In the genomic region with DNA sequence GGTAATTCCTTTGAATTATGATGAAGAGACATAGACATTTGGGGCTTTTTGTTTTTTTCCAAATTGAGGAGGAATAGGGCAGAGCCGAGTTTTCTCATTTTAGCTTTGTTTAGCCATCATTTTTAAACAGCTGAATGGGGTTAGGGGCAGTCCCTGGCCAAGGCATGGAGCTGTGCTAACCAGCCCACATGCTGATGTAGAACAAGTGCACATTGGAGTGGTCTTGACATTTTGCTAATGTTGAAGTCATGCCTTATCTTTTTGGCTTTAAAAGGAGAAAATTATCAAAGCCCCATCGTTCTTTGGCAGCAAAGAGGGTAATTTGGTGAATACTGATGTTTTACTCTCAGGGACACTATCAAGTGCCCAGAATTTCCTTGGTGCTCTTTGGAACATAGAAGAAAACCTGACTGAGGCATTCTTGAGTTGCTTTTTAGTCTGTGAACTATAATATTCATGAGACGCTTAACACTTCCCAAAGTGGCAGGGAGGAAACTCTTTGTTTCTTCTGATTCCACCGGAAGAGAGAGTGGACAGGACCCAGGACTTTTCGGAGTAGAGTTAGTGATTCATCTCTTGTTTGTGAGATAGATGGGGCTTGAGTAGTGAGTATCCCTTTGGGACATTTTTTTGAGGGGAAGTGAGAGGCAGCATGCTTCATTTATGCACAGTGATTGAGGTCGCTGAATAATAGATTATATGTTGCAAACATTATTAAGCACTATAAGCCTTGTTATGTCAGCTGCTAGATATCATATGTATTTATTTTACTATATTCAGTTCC, we compare ENCODE assay signal across 27 cellular contexts. TPM values are rescaled to one million over a fixed set of nuclear protein-coding genes. Genes with fewer than 3 reads are reported as not detected.
DNase-seq lines count a peak whose midpoint lies in the region; ATAC-seq, FAIRE-seq and TF ChIP-seq lines count a peak whose summit lies in the region.
"Had no signal": no experiment of that assay in that cellular context is flagged by ENCODE, and none has a peak within 500 bp of the region (broad histone marks: within the 10 kb centered on the region; RNA-seq: fewer than 3 reads in every experiment).

No MANE protein-coding gene starts in this region.

- H3K4me3 Mint-ChIP-seq in WTC11 (no peak overlapping the region), endothelial cell (ENCODE audit: unreplicated experiment) (no peak overlapping the region), nephron progenitor cell (no peak overlapping the region)
- H3K4me3 Mint-ChIP-seq: activated CD8-positive, alpha-beta T cell treated with anti-CD3 and anti-CD28 coated beads, Interleukin-2, amount 10 ng/mL, durations not matched to agents 7 days and 5 days; activated T-helper 17 cell treated with anti-CD3 and anti-CD28 coated beads, Interleukin-2, amount 50 U/mL, for 72 hours; CD8-positive, alpha-beta memory T cell; nephron; stimulated activated naive CD8-positive, alpha-beta T cell treated with anti-CD3 and anti-CD28 coated beads, Interleukin-15, Interleukin-2, amounts not matched to agents 100 ng/mL and 50 ng/mL, for 24 hours; T-helper 17 cell had no signal

- H3K9me3 Mint-ChIP-seq in WTC11 (no peaks in the 10 kb centered on the region), endothelial cell (ENCODE audit: unreplicated experiment) (no peaks in the 10 kb centered on the region), nephron progenitor cell (no peaks in the 10 kb centered on the region)
- H3K9me3 Mint-ChIP-seq: activated T-helper 17 cell treated with anti-CD3 and anti-CD28 coated beads, Interleukin-2, amount 50 U/mL, for 72 hours; CD8-positive, alpha-beta memory T cell; nephron; stimulated activated naive CD8-positive, alpha-beta T cell treated with anti-CD3 and anti-CD28 coated beads, Interleukin-15, Interleukin-2, amounts not matched to agents 100 ng/mL and 50 ng/mL, for 24 hours had no signal

- no peak for TF ChIP-seq POLR2A in GM12891 (IDR thresholded peaks at IDR 0.05; ENCODE audit: low read depth, low read length)

- DNase-seq in GM12891 (ENCODE audit: insufficient read length, low spot score) (no peak), WTC11 (ENCODE audit: low spot score) (no peak), endothelial cell (ENCODE audit: low spot score) (no peak), nephron progenitor cell (no peak), NCI-H146 (lab: John Stamatoyannopoulos, UW) (no peak), omental fat pad (ENCODE audit: low spot score) (no peak), NCI-H1092 treated with DMSO at 0.1 percent for 48 hours (lab: John Stamatoyannopoulos, UW) (no peak)
- DNase-seq: activated CD8-positive, alpha-beta T cell treated with anti-CD3 and anti-CD28 coated beads, Interleukin-2, amount 10 ng/mL, durations not matched to agents 7 days and 5 days; activated naive CD4-positive, alpha-beta T cell treated with anti-CD3 and anti-CD28 coated beads, Interleukin-2, amount 50 U/mL, for 16 hours; anterior cingulate cortex; BE2C; CD8-positive, alpha-beta memory T cell; DMS 273 treated with DMSO at 0.1 percent for 48 hours; left cardiac atrium; MM.1S; mucosa of descending colon; NCI-H1417; NCI-H2081; NCI-H526; NK-92 treated with Interleukin-12 subunit alpha and Interleukin-12 subunit beta, amount 100 ng/mL, for 24 hours; T-helper 17 cell; testis had no signal

- H3K27me3 Mint-ChIP-seq in WTC11 (ENCODE audit: low read depth) (no peaks in the 10 kb centered on the region), endothelial cell (ENCODE audit: unreplicated experiment) (peaks cover 2% of the 10 kb centered on the region), nephron progenitor cell (ENCODE audit: low read depth, poor library complexity) (no peaks in the 10 kb centered on the region)
- H3K27me3 Mint-ChIP-seq: activated T-helper 17 cell treated with anti-CD3 and anti-CD28 coated beads, Interleukin-2, amount 50 U/mL, for 72 hours; CD8-positive, alpha-beta memory T cell; stimulated activated naive CD8-positive, alpha-beta T cell treated with anti-CD3 and anti-CD28 coated beads, Interleukin-15, Interleukin-2, amounts not matched to agents 100 ng/mL and 50 ng/mL, for 24 hours; T-helper 17 cell had no signal

- H3K4me1 Mint-ChIP-seq in WTC11 = no peaks in the 10 kb centered on the region
- H3K4me1 Mint-ChIP-seq in endothelial cell (ENCODE audit: unreplicated experiment) = peaks cover 3% of the 10 kb centered on the region
- no peaks in the 10 kb centered on the region for H3K4me1 Mint-ChIP-seq in nephron progenitor cell
- H3K4me1 Mint-ChIP-seq: activated T-helper 17 cell treated with anti-CD3 and anti-CD28 coated beads, Interleukin-2, amount 50 U/mL, for 72 hours; nephron had no signal

- TF ChIP-seq CTCF in WTC11 (IDR thresholded peaks at IDR 0.05) = no peak
- no peak for TF ChIP-seq CTCF in endothelial cell (IDR thresholded peaks at IDR 0.05; ENCODE audit: unreplicated experiment)
- TF ChIP-seq CTCF in nephron progenitor cell (IDR thresholded peaks at IDR 0.05) = no peak
- TF ChIP-seq CTCF in omental fat pad (IDR thresholded peaks at IDR 0.05) = no peak

- H3K36me3 Mint-ChIP-seq in WTC11 = peaks cover 52% of the 10 kb centered on the region
- H3K36me3 Mint-ChIP-seq in endothelial cell (ENCODE audit: low read depth, unreplicated experiment) = peaks cover 19% of the 10 kb centered on the region
- H3K36me3 Mint-ChIP-seq in nephron progenitor cell (ENCODE audit: low read depth) = peaks cover 84% of the 10 kb centered on the region

- CTCF ChIA-PET in WTC11 (lab: Charles Lee) = no interaction called here

- peak overlapping the region; percentile 55; the same call in 1 of the 2 replicates for H3K27ac Mint-ChIP-seq in WTC11
- peak overlapping the region; percentile 63 for H3K27ac Mint-ChIP-seq in endothelial cell (ENCODE audit: unreplicated experiment)
- H3K27ac Mint-ChIP-seq in nephron progenitor cell = peak overlapping the region; percentile 84
- H3K27ac Mint-ChIP-seq: activated CD8-positive, alpha-beta T cell treated with anti-CD3 and anti-CD28 coated beads, Interleukin-2, amount 10 ng/mL, durations not matched to agents 7 days and 5 days; activated T-helper 17 cell treated with anti-CD3 and anti-CD28 coated beads, Interleukin-2, amount 50 U/mL, for 72 hours; CD8-positive, alpha-beta memory T cell; nephron; stimulated activated naive CD8-positive, alpha-beta T cell treated with anti-CD3 and anti-CD28 coated beads, Interleukin-15, Interleukin-2, amounts not matched to agents 100 ng/mL and 50 ng/mL, for 24 hours; T-helper 17 cell had no signal

- POLR2A ChIA-PET in WTC11 (lab: Charles Lee) = interaction anchor here (0.6 kb wide), 1 partner anchor 36 kb away, joined by 3 read pairs; no protein-coding TSS in a partner anchor

- no peak for ATAC-seq in WTC11
- no peak for ATAC-seq in omental fat pad (ENCODE audit: low FRiP score)
- ATAC-seq: activated CD8-positive, alpha-beta T cell treated with anti-CD3 and anti-CD28 coated beads, Interleukin-2, amount 10 ng/mL, durations not matched to agents 7 days and 5 days; activated T-helper 17 cell treated with anti-CD3 and anti-CD28 coated beads, Interleukin-2, amount 50 U/mL, for 72 hours; left cardiac atrium; mucosa of descending colon; SK-N-SH treated with all-trans-retinoic acid at 6 μM for 48 hours; T-helper 17 cell had no signal

- FAIRE-seq in GM12891 (lab: Jason Lieb, UNC) = no peak
- FAIRE-seq: endometrium had no signal

TF ChIP-seq in GM12891, 5 proteins besides CTCF, POLR2A, EP300 and RAD21:
- no peak for TF ChIP-seq TAF1 (IDR thresholded peaks at IDR 0.05; ENCODE audit: low read depth, low read length)
- no peak for TF ChIP-seq POU2F2 (IDR thresholded peaks at IDR 0.05; ENCODE audit: low read depth, low read length)
- TF ChIP-seq PAX5 (IDR thresholded peaks at IDR 0.05; ENCODE audit: insufficient read depth, low read length, severe bottlenecking) = no peak
- TF ChIP-seq SPI1 (IDR thresholded peaks at IDR 0.05; ENCODE audit: low read depth, low read length) = peak; percentile 29; the same call in 1 of the 2 replicates
- TF ChIP-seq POLR2AphosphoS5 (IDR thresholded peaks at IDR 0.05; ENCODE audit: low read depth, low read length) = no peak

TF ChIP-seq in WTC11, 78 proteins besides CTCF, POLR2A, EP300 and RAD21 (continues in another document):
- TF ChIP-seq ZNF121 (CRISPR knock-in tag; IDR thresholded peaks at IDR 0.05) = no peak
- no peak for TF ChIP-seq GTF2I (CRISPR knock-in tag; conservative IDR thresholded peaks at IDR 0.05)
- TF ChIP-seq ZNF232 (CRISPR knock-in tag; IDR thresholded peaks at IDR 0.05) = no peak
- TF ChIP-seq, protein P1, sequence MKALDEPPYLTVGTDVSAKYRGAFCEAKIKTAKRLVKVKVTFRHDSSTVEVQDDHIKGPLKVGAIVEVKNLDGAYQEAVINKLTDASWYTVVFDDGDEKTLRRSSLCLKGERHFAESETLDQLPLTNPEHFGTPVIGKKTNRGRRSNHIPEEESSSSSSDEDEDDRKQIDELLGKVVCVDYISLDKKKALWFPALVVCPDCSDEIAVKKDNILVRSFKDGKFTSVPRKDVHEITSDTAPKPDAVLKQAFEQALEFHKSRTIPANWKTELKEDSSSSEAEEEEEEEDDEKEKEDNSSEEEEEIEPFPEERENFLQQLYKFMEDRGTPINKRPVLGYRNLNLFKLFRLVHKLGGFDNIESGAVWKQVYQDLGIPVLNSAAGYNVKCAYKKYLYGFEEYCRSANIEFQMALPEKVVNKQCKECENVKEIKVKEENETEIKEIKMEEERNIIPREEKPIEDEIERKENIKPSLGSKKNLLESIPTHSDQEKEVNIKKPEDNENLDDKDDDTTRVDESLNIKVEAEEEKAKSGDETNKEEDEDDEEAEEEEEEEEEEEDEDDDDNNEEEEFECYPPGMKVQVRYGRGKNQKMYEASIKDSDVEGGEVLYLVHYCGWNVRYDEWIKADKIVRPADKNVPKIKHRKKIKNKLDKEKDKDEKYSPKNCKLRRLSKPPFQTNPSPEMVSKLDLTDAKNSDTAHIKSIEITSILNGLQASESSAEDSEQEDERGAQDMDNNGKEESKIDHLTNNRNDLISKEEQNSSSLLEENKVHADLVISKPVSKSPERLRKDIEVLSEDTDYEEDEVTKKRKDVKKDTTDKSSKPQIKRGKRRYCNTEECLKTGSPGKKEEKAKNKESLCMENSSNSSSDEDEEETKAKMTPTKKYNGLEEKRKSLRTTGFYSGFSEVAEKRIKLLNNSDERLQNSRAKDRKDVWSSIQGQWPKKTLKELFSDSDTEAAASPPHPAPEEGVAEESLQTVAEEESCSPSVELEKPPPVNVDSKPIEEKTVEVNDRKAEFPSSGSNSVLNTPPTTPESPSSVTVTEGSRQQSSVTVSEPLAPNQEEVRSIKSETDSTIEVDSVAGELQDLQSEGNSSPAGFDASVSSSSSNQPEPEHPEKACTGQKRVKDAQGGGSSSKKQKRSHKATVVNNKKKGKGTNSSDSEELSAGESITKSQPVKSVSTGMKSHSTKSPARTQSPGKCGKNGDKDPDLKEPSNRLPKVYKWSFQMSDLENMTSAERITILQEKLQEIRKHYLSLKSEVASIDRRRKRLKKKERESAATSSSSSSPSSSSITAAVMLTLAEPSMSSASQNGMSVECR (CRISPR knock-in tag; IDR thresholded peaks at IDR 0.05; ENCODE audit: borderline replicate concordance) = no peak
- no peak for TF ChIP-seq NFYB (CRISPR knock-in tag; conservative IDR thresholded peaks at IDR 0.05; ENCODE audit: low read depth)

RNA-seq across cellular contexts. Expression of a gene that starts 45.0 kb away (rescaled TPM):
- 34.3 TPM for polyA plus RNA-seq in GM12891 (2012; ENCODE audit: low read depth, missing spikeins)
- total RNA-seq in WTC11 (2021) (153 to 173 TPM (median 157 TPM) in 3 replicates), endothelial cell (ENCODE audit: unreplicated experiment) (105 TPM), omental fat pad (10 to 100 TPM; 10.8 to 36.6 (median 25.2) TPM)
